Comparison of ENCODE assay signal across 1 cellular context in genomic region chrX:153626863-153627674, GRCh38.
TF ChIP-seq lines count a peak whose summit lies in the region.

No MANE protein-coding gene starts in this region.

TF ChIP-seq in HepG2, 621 proteins besides CTCF, POLR2A, EP300 and RAD21 (continued from another document and continues in another):
- no peak for TF ChIP-seq IRF1 (CRISPR knock-in tag; IDR thresholded peaks at IDR 0.05; ENCODE audit: low read depth)
- TF ChIP-seq HOXA9 (CRISPR knock-in tag; IDR thresholded peaks at IDR 0.05; ENCODE audit: borderline replicate concordance): no peak
- TF ChIP-seq TEF (CRISPR knock-in tag; IDR thresholded peaks at IDR 0.05): no peak
- TF ChIP-seq JUND (CRISPR knock-in tag; IDR thresholded peaks at IDR 0.05): no peak
- TF ChIP-seq ZNF761 (CRISPR knock-in tag; conservative IDR thresholded peaks at IDR 0.05): no peak
- peak; percentile 4; the same call in 1 of the 2 replicates for TF ChIP-seq POLR2G (IDR thresholded peaks at IDR 0.05; ENCODE audit: low read depth, low read length)
- no peak for TF ChIP-seq RFX1 (IDR thresholded peaks at IDR 0.05)
- TF ChIP-seq ZBTB42 (CRISPR knock-in tag; IDR thresholded peaks at IDR 0.05): no peak; the same call in 1 of the 2 replicates
- no peak for TF ChIP-seq ZNF484 (CRISPR knock-in tag; IDR thresholded peaks at IDR 0.05; ENCODE audit: borderline replicate concordance, low read depth)
- no peak; the same call in 1 of the 2 replicates for TF ChIP-seq ZNF768 (CRISPR knock-in tag; IDR thresholded peaks at IDR 0.05)
- no peak for TF ChIP-seq ZMAT3 (CRISPR knock-in tag; conservative IDR thresholded peaks at IDR 0.05)
- no peak for TF ChIP-seq CHD4 (IDR thresholded peaks at IDR 0.05; ENCODE audit: borderline replicate concordance, low read length)
- no peak for TF ChIP-seq MYNN (CRISPR knock-in tag; IDR thresholded peaks at IDR 0.05; ENCODE audit: low read depth)
- TF ChIP-seq ZNF678 (CRISPR knock-in tag; IDR thresholded peaks at IDR 0.05): no peak
- TF ChIP-seq ZNF326 (CRISPR knock-in tag; IDR thresholded peaks at IDR 0.05; ENCODE audit: borderline replicate concordance): peak; percentile 51; the same call in 1 of the 2 replicates
- no peak for TF ChIP-seq ZNF557 (CRISPR knock-in tag; IDR thresholded peaks at IDR 0.05)
- TF ChIP-seq ZNF574 (CRISPR knock-in tag; IDR thresholded peaks at IDR 0.05): 0 out of 2 replicates have a peak, but pooled peaks have one; percentile 23
- no peak for TF ChIP-seq NFATC3 (CRISPR knock-in tag; IDR thresholded peaks at IDR 0.05)
- TF ChIP-seq CREM (IDR thresholded peaks at IDR 0.05): no peak
- TF ChIP-seq CREM (CRISPR knock-in tag; IDR thresholded peaks at IDR 0.05): no peak
- peak; percentile 19 for TF ChIP-seq RBM22 (optimal IDR thresholded peaks at IDR 0.05; ENCODE audit: low read length)
- no peak for TF ChIP-seq FOXP1 (IDR thresholded peaks at IDR 0.05)
- peak; percentile 50 for TF ChIP-seq FOXP1 (CRISPR knock-in tag; IDR thresholded peaks at IDR 0.05)
- TF ChIP-seq RORA (CRISPR knock-in tag; IDR thresholded peaks at IDR 0.05): no peak
- TF ChIP-seq NFE2L2 (IDR thresholded peaks at IDR 0.05; ENCODE audit: low read length): no peak
- peak; percentile 49; the same call in 1 of the 2 replicates for TF ChIP-seq ZFX (CRISPR knock-in tag; IDR thresholded peaks at IDR 0.05; ENCODE audit: low read depth)
- TF ChIP-seq ZBTB4 (CRISPR knock-in tag; IDR thresholded peaks at IDR 0.05; ENCODE audit: borderline replicate concordance): no peak
- no peak for TF ChIP-seq CEBPZ (IDR thresholded peaks at IDR 0.05; ENCODE audit: low read length)
- no peak for TF ChIP-seq ZNF530 (CRISPR knock-in tag; IDR thresholded peaks at IDR 0.05; ENCODE audit: low read depth)
- TF ChIP-seq THYN1 (CRISPR knock-in tag; IDR thresholded peaks at IDR 0.05; ENCODE audit: borderline replicate concordance, low read depth): no peak
- TF ChIP-seq, protein P1, sequence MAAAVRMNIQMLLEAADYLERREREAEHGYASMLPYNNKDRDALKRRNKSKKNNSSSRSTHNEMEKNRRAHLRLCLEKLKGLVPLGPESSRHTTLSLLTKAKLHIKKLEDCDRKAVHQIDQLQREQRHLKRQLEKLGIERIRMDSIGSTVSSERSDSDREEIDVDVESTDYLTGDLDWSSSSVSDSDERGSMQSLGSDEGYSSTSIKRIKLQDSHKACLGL (CRISPR knock-in tag; IDR thresholded peaks at IDR 0.05): no peak
- TF ChIP-seq ZNF749 (CRISPR knock-in tag; IDR thresholded peaks at IDR 0.05; ENCODE audit: borderline replicate concordance): 0 out of 2 replicates have a peak, but pooled peaks have one; percentile 25
- TF ChIP-seq RBFOX2 (IDR thresholded peaks at IDR 0.05; ENCODE audit: low read depth, low read length): peak; percentile 27; the same call in 1 of the 2 replicates
- TF ChIP-seq PAX8 (CRISPR knock-in tag; IDR thresholded peaks at IDR 0.05; ENCODE audit: borderline replicate concordance): no peak
- TF ChIP-seq ZNF770 (CRISPR knock-in tag; IDR thresholded peaks at IDR 0.05): peak; percentile 42
- peak; percentile 72; the same call in 1 of the 2 replicates for TF ChIP-seq ZBTB7B (CRISPR knock-in tag; IDR thresholded peaks at IDR 0.05)
- TF ChIP-seq, protein P2, sequence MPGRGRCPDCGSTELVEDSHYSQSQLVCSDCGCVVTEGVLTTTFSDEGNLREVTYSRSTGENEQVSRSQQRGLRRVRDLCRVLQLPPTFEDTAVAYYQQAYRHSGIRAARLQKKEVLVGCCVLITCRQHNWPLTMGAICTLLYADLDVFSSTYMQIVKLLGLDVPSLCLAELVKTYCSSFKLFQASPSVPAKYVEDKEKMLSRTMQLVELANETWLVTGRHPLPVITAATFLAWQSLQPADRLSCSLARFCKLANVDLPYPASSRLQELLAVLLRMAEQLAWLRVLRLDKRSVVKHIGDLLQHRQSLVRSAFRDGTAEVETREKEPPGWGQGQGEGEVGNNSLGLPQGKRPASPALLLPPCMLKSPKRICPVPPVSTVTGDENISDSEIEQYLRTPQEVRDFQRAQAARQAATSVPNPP (CRISPR knock-in tag; IDR thresholded peaks at IDR 0.05): no peak
- no peak for TF ChIP-seq FOXK1 (CRISPR knock-in tag; IDR thresholded peaks at IDR 0.05; ENCODE audit: borderline replicate concordance, low read depth)
- peak; percentile 31; the same call in 1 of the 2 replicates for TF ChIP-seq HNF1A (IDR thresholded peaks at IDR 0.05; ENCODE audit: low read depth)
- TF ChIP-seq HNF1A (CRISPR knock-in tag; IDR thresholded peaks at IDR 0.05; ENCODE audit: borderline replicate concordance): peak; percentile 85
- no peak for TF ChIP-seq PHF21A (CRISPR knock-in tag; IDR thresholded peaks at IDR 0.05)
- TF ChIP-seq ZNF350 (CRISPR knock-in tag; IDR thresholded peaks at IDR 0.05; ENCODE audit: borderline replicate concordance, low read depth): peak; percentile 33; the same call in 1 of the 2 replicates
- no peak for TF ChIP-seq ZNF550 (CRISPR knock-in tag; IDR thresholded peaks at IDR 0.05; ENCODE audit: borderline replicate concordance)
- no peak for TF ChIP-seq RAD51 (IDR thresholded peaks at IDR 0.05; ENCODE audit: borderline replicate concordance)
- no peak for TF ChIP-seq RBM39 (IDR thresholded peaks at IDR 0.05; ENCODE audit: low read depth, low read length, poor library complexity, severe bottlenecking)
- no peak for TF ChIP-seq ZFP82 (CRISPR knock-in tag; IDR thresholded peaks at IDR 0.05; ENCODE audit: borderline replicate concordance)
